In the genomic region with DNA sequence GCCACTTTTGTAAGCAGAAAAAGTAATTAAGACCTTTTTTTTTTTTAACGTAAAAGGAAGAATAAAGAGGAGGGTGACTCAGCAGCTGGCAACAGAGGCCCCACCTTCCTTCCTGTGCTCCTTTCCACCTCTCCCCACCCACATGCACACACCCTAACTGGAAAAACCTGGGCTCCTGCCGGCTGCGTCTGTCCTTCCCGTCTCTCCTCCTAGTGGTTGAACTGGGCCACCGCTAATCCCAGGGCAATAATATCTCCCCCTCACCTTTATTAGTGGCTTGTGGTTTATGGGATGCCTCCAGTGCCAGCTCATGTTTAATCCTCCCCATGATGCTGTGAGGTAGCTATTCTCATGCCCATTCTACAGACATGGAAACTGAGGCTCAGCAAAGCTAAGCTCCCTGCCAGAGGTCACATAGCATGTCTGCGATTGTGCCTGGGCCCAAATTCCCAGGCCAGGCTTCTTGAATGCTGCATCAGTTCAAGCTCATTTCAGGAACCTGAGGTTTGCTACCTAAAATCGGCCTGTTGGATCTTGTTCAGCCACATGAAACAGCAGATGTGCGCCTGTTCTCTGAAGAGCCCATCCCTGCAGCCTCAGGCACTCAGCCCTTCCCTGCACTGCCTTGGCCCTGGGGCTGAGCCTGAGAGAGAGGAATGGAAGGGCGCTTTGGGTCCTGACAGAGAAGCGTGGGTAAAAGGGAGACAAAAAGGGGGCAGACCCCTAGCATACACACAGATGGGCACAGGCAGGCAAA, we compare ENCODE assay signal across 1 cellular context.
A peak's percentile ranks its signal among the peaks of the same experiment; 100 is the strongest.
TF ChIP-seq lines count a peak whose summit lies in the region.

No MANE protein-coding gene starts in this region.

TF ChIP-seq in K562, 482 proteins besides CTCF, POLR2A, EP300 and RAD21 (continued from another document):
- TF ChIP-seq, protein P1, sequence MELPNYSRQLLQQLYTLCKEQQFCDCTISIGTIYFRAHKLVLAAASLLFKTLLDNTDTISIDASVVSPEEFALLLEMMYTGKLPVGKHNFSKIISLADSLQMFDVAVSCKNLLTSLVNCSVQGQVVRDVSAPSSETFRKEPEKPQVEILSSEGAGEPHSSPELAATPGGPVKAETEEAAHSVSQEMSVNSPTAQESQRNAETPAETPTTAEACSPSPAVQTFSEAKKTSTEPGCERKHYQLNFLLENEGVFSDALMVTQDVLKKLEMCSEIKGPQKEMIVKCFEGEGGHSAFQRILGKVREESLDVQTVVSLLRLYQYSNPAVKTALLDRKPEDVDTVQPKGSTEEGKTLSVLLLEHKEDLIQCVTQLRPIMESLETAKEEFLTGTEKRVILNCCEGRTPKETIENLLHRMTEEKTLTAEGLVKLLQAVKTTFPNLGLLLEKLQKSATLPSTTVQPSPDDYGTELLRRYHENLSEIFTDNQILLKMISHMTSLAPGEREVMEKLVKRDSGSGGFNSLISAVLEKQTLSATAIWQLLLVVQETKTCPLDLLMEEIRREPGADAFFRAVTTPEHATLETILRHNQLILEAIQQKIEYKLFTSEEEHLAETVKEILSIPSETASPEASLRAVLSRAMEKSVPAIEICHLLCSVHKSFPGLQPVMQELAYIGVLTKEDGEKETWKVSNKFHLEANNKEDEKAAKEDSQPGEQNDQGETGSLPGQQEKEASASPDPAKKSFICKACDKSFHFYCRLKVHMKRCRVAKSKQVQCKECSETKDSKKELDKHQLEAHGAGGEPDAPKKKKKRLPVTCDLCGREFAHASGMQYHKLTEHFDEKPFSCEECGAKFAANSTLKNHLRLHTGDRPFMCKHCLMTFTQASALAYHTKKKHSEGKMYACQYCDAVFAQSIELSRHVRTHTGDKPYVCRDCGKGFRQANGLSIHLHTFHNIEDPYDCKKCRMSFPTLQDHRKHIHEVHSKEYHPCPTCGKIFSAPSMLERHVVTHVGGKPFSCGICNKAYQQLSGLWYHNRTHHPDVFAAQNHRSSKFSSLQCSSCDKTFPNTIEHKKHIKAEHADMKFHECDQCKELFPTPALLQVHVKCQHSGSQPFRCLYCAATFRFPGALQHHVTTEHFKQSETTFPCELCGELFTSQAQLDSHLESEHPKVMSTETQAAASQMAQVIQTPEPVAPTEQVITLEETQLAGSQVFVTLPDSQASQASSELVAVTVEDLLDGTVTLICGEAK (IDR thresholded peaks at IDR 0.05): peak; percentile 47
- TF ChIP-seq, protein P1 (CRISPR knock-in tag; IDR thresholded peaks at IDR 0.05): no peak
- peak; percentile 71; the same call in 1 of the 2 replicates for TF ChIP-seq NBN (IDR thresholded peaks at IDR 0.05; ENCODE audit: low read depth)
- TF ChIP-seq SP1 (CRISPR knock-in tag; IDR thresholded peaks at IDR 0.05): peak; percentile 47
- TF ChIP-seq, protein P2, sequence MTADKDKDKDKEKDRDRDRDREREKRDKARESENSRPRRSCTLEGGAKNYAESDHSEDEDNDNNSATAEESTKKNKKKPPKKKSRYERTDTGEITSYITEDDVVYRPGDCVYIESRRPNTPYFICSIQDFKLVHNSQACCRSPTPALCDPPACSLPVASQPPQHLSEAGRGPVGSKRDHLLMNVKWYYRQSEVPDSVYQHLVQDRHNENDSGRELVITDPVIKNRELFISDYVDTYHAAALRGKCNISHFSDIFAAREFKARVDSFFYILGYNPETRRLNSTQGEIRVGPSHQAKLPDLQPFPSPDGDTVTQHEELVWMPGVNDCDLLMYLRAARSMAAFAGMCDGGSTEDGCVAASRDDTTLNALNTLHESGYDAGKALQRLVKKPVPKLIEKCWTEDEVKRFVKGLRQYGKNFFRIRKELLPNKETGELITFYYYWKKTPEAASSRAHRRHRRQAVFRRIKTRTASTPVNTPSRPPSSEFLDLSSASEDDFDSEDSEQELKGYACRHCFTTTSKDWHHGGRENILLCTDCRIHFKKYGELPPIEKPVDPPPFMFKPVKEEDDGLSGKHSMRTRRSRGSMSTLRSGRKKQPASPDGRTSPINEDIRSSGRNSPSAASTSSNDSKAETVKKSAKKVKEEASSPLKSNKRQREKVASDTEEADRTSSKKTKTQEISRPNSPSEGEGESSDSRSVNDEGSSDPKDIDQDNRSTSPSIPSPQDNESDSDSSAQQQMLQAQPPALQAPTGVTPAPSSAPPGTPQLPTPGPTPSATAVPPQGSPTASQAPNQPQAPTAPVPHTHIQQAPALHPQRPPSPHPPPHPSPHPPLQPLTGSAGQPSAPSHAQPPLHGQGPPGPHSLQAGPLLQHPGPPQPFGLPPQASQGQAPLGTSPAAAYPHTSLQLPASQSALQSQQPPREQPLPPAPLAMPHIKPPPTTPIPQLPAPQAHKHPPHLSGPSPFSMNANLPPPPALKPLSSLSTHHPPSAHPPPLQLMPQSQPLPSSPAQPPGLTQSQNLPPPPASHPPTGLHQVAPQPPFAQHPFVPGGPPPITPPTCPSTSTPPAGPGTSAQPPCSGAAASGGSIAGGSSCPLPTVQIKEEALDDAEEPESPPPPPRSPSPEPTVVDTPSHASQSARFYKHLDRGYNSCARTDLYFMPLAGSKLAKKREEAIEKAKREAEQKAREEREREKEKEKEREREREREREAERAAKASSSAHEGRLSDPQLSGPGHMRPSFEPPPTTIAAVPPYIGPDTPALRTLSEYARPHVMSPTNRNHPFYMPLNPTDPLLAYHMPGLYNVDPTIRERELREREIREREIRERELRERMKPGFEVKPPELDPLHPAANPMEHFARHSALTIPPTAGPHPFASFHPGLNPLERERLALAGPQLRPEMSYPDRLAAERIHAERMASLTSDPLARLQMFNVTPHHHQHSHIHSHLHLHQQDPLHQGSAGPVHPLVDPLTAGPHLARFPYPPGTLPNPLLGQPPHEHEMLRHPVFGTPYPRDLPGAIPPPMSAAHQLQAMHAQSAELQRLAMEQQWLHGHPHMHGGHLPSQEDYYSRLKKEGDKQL (CRISPR knock-in tag; IDR thresholded peaks at IDR 0.05; ENCODE audit: borderline replicate concordance): no peak
- TF ChIP-seq FOXK1 (CRISPR knock-in tag; IDR thresholded peaks at IDR 0.05; ENCODE audit: borderline replicate concordance): no peak
- TF ChIP-seq RBM15 (IDR thresholded peaks at IDR 0.05; ENCODE audit: insufficient read depth, low read length): no peak
- TF ChIP-seq ZNF764 (CRISPR knock-in tag; IDR thresholded peaks at IDR 0.05; ENCODE audit: low read depth): no peak
- 0 out of 2 replicates have a peak, but pooled peaks have one; percentile 16 for TF ChIP-seq LARP7 (IDR thresholded peaks at IDR 0.05)
- TF ChIP-seq ZNF316 (IDR thresholded peaks at IDR 0.05): peak; percentile 86
- TF ChIP-seq, protein P3, sequence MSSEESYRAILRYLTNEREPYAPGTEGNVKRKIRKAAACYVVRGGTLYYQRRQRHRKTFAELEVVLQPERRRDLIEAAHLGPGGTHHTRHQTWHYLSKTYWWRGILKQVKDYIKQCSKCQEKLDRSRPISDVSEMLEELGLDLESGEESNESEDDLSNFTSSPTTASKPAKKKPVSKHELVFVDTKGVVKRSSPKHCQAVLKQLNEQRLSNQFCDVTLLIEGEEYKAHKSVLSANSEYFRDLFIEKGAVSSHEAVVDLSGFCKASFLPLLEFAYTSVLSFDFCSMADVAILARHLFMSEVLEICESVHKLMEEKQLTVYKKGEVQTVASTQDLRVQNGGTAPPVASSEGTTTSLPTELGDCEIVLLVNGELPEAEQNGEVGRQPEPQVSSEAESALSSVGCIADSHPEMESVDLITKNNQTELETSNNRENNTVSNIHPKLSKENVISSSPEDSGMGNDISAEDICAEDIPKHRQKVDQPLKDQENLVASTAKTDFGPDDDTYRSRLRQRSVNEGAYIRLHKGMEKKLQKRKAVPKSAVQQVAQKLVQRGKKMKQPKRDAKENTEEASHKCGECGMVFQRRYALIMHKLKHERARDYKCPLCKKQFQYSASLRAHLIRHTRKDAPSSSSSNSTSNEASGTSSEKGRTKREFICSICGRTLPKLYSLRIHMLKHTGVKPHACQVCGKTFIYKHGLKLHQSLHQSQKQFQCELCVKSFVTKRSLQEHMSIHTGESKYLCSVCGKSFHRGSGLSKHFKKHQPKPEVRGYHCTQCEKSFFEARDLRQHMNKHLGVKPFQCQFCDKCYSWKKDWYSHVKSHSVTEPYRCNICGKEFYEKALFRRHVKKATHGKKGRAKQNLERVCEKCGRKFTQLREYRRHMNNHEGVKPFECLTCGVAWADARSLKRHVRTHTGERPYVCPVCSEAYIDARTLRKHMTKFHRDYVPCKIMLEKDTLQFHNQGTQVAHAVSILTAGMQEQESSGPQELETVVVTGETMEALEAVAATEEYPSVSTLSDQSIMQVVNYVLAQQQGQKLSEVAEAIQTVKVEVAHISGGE (CRISPR knock-in tag; IDR thresholded peaks at IDR 0.05): peak in 1 of 3 experiments; percentile 60; a peak in 1 of 6 replicates
- TF ChIP-seq, protein P4, sequence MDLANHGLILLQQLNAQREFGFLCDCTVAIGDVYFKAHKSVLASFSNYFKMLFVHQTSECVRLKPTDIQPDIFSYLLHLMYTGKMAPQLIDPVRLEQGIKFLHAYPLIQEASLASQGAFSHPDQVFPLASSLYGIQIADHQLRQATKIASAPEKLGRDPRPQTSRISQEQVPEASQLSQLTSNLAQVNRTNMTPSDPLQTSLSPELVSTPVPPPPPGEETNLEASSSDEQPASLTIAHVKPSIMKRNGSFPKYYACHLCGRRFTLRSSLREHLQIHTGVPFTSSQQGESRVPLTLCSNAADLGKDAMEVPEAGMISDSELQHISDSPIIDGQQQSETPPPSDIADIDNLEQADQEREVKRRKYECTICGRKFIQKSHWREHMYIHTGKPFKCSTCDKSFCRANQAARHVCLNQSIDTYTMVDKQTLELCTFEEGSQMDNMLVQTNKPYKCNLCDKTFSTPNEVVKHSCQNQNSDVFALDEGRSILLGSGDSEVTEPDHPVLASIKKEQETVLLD (IDR thresholded peaks at IDR 0.05): peak; percentile 43; the same call in 1 of the 2 replicates
- peak; percentile 100 for TF ChIP-seq BCOR (IDR thresholded peaks at IDR 0.05)
- no peak for TF ChIP-seq U2AF1 (optimal IDR thresholded peaks at IDR 0.05; ENCODE audit: low read depth, low read length)
